Comparison of ENCODE assay signal across 20 cellular contexts in the genomic region with DNA sequence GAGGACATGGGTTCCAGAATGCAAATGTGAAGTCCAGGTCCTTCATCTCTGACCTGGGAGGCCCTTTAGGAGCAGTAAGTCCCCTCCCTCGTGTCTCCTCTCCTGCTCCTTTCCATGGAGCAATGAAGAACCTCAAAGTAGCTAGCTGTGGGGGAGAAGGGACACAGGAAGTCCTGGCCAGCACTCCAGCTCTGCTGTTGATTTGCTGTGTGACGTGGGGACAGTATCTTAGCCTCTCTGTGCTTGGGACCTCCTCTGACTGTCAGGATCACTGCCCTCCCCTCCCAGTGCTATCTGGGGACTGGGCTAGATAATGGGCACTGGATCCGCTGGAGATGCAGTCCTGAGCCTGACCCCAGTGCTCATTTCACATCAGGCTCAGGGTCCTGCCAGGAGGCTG. TPM values are rescaled to one million over a fixed set of nuclear protein-coding genes. Genes with fewer than 3 reads are reported as not detected.
DNase-seq lines count a peak whose midpoint lies in the region; ATAC-seq and TF ChIP-seq lines count a peak whose summit lies in the region.
"Had no signal": no experiment of that assay in that cellular context is flagged by ENCODE, and none has a peak within 500 bp of the region (broad histone marks: within the 10 kb centered on the region; RNA-seq: fewer than 3 reads in every experiment).

No MANE protein-coding gene starts in this region.

- H3K27me3 ChIP-seq in neutrophil (no peaks in the 10 kb centered on the region), tibial nerve (no peaks in the 10 kb centered on the region)
- H3K27me3 ChIP-seq: upper lobe of right lung had no signal

- TF ChIP-seq CTCF in HEK293 (tag by site-specific recombination; IDR thresholded peaks at IDR 0.05) (no peak), neutrophil (IDR thresholded peaks at IDR 0.05) (no peak), tibial nerve (IDR thresholded peaks at IDR 0.05) (no peak), GM10266 (IDR thresholded peaks at IDR 0.05; ENCODE audit: control insufficient read depth, insufficient read depth, low read depth, missing control alignments) (no peak)

- ATAC-seq in activated naive CD8-positive, alpha-beta T cell treated with anti-CD3 and anti-CD28 coated beads, Interleukin-2, amount 50 U/mL, for 24 hours, result no peak
- ATAC-seq: stimulated activated naive CD8-positive, alpha-beta T cell treated with anti-CD3 and anti-CD28 coated beads, Interleukin-15, amount 100 ng/mL, for 72 hours; upper lobe of right lung; WTC11 had no signal

- H3K9me3 ChIP-seq in HEK293 (ENCODE audit: control insufficient read depth, insufficient read depth, low read depth, low read length) (no peaks in the 10 kb centered on the region), neutrophil (no peaks in the 10 kb centered on the region), tibial nerve (no peaks in the 10 kb centered on the region)
- H3K9me3 ChIP-seq: upper lobe of right lung had no signal

- intact Hi-C loops in activated CD4-positive, alpha-beta T cell treated with anti-CD3 and anti-CD28 coated beads, Interleukin-2, amount 10 ng/mL, durations not matched to agents 24 days and 14 days (cut with micrococcal nuclease), result loop anchor here (5.0 kb wide), 1 partner anchor 114 kb away; a partner anchor contains a TSS

- no peaks in the 10 kb centered on the region for H3K36me3 ChIP-seq in HEK293 (ENCODE audit: control insufficient read depth in 2 of 2, insufficient read depth in 1 of 2, low read length in 2 of 2)
- no peaks in the 10 kb centered on the region for H3K36me3 ChIP-seq in neutrophil
- H3K36me3 ChIP-seq in tibial nerve, result no peaks in the 10 kb centered on the region
- H3K36me3 ChIP-seq: upper lobe of right lung had no signal

- TF ChIP-seq EP300 in tibial nerve (IDR thresholded peaks at IDR 0.05), result no peak

- CTCF ChIA-PET in HEK293 (lab: Yijun Ruan, JAX), result no interaction called here

- H3K9me3 Mint-ChIP-seq in activated CD4-positive, alpha-beta T cell treated with anti-CD3 and anti-CD28 coated beads, Interleukin-2, amount 10 ng/mL, durations not matched to agents 24 days and 14 days, result no peaks in the 10 kb centered on the region
- H3K9me3 Mint-ChIP-seq in activated naive CD8-positive, alpha-beta T cell treated with anti-CD3 and anti-CD28 coated beads, Interleukin-2, amount 50 U/mL, for 24 hours, result no peaks in the 10 kb centered on the region
- H3K9me3 Mint-ChIP-seq: stimulated activated naive CD8-positive, alpha-beta T cell treated with anti-CD3 and anti-CD28 coated beads, Interleukin-15, amount 100 ng/mL, for 72 hours; WTC11 had no signal

- no peak overlapping the region for H3K4me3 ChIP-seq in HEK293 (ENCODE audit: low read depth, low read length)
- H3K4me3 ChIP-seq in neutrophil (ENCODE audit: low read depth in 1 of 2, low read length in 1 of 2), result no peak overlapping the region
- no peak overlapping the region for H3K4me3 ChIP-seq in tibial nerve
- H3K4me3 ChIP-seq: upper lobe of right lung had no signal

- peaks cover 83% of the 10 kb centered on the region for H3K4me1 Mint-ChIP-seq in activated CD4-positive, alpha-beta T cell treated with anti-CD3 and anti-CD28 coated beads, Interleukin-2, amount 10 ng/mL, durations not matched to agents 24 days and 14 days
- peaks cover 95% of the 10 kb centered on the region for H3K4me1 Mint-ChIP-seq in activated naive CD8-positive, alpha-beta T cell treated with anti-CD3 and anti-CD28 coated beads, Interleukin-2, amount 50 U/mL, for 24 hours

- no peak for DNase-seq in activated CD4-positive, alpha-beta T cell treated with anti-CD3 and anti-CD28 coated beads, Interleukin-2, amount 10 ng/mL, durations not matched to agents 24 days and 14 days
- DNase-seq in activated CD4-positive, alpha-beta T cell treated with anti-CD3 and anti-CD28 coated beads, Interleukin-2, amount 50 U/mL, for 4 hours, result no peak
- DNase-seq in activated naive CD8-positive, alpha-beta T cell treated with anti-CD3 and anti-CD28 coated beads, Interleukin-2, amount 50 U/mL, for 24 hours, result no peak
- DNase-seq in NCI-H1436 (lab: John Stamatoyannopoulos, UW), result no peak
- no peak for DNase-seq in tibial nerve (ENCODE audit: low spot score in 2 of 2)
- DNase-seq in GM10266 (ENCODE audit: extremely low spot score), result no peak
- DNase-seq: activated effector memory CD4-positive, alpha-beta T cell treated with anti-CD3 and anti-CD28 coated beads, Interleukin-2, amount 50 U/mL, for 16 hours; anterior cingulate cortex; mammary epithelial cell; NCI-H1417; NCI-H2171; NCI-H69; SHP77 treated with DMSO at 0.1 percent for 48 hours; stimulated activated naive CD8-positive, alpha-beta T cell treated with anti-CD3 and anti-CD28 coated beads, Interleukin-15, amount 100 ng/mL, for 72 hours; upper lobe of right lung had no signal

- H3K27me3 Mint-ChIP-seq in activated CD4-positive, alpha-beta T cell treated with anti-CD3 and anti-CD28 coated beads, Interleukin-2, amount 10 ng/mL, durations not matched to agents 24 days and 14 days, result no peaks in the 10 kb centered on the region
- no peaks in the 10 kb centered on the region for H3K27me3 Mint-ChIP-seq in activated naive CD8-positive, alpha-beta T cell treated with anti-CD3 and anti-CD28 coated beads, Interleukin-2, amount 50 U/mL, for 24 hours
- H3K27me3 Mint-ChIP-seq: B cell; stimulated activated naive CD8-positive, alpha-beta T cell treated with anti-CD3 and anti-CD28 coated beads, Interleukin-15, amount 100 ng/mL, for 72 hours had no signal

- WGBS in tibial nerve, 2 donors, result 85 to 93% methylated on average over 2 to 3 of the region's 3 CpGs

- POLR2A ChIA-PET in HEK293 (lab: Yijun Ruan, JAX), result no interaction called here

- H3K27ac ChIP-seq in HEK293 (ENCODE audit: extremely low read depth, low read depth, low read length) (no peak overlapping the region), neutrophil (peak overlapping the region; percentile 79), tibial nerve (peak overlapping the region in 1 of 4 donors; percentile 66)

- H3K4me1 ChIP-seq in HEK293 (ENCODE audit: control insufficient read depth, insufficient read depth, low read length), result peaks cover 5% of the 10 kb centered on the region
- peaks cover 64 to 80% of the 10 kb centered on the region in 2 experiments for H3K4me1 ChIP-seq in neutrophil (ENCODE audit: control insufficient read depth in 1 of 2, insufficient read depth in 1 of 2, low read depth in 1 of 2, low read length in 1 of 2)
- H3K4me1 ChIP-seq in tibial nerve, result peaks cover 0 to 35% (median 21%) of the 10 kb centered on the region in 4 donors

- no peak for TF ChIP-seq POLR2A in tibial nerve (IDR thresholded peaks at IDR 0.05)

- peak overlapping the region; percentile 40 for H3K4me3 Mint-ChIP-seq in activated CD4-positive, alpha-beta T cell treated with anti-CD3 and anti-CD28 coated beads, Interleukin-2, amount 10 ng/mL, durations not matched to agents 24 days and 14 days
- no peak overlapping the region for H3K4me3 Mint-ChIP-seq in activated naive CD8-positive, alpha-beta T cell treated with anti-CD3 and anti-CD28 coated beads, Interleukin-2, amount 50 U/mL, for 24 hours
- H3K4me3 Mint-ChIP-seq: WTC11 had no signal

- peak overlapping the region; percentile 91 for H3K27ac Mint-ChIP-seq in activated CD4-positive, alpha-beta T cell treated with anti-CD3 and anti-CD28 coated beads, Interleukin-2, amount 10 ng/mL, durations not matched to agents 24 days and 14 days
- H3K27ac Mint-ChIP-seq in activated naive CD8-positive, alpha-beta T cell treated with anti-CD3 and anti-CD28 coated beads, Interleukin-2, amount 50 U/mL, for 24 hours, result peak overlapping the region; percentile 65
- H3K27ac Mint-ChIP-seq: WTC11 had no signal

- H3K36me3 Mint-ChIP-seq in activated CD4-positive, alpha-beta T cell treated with anti-CD3 and anti-CD28 coated beads, Interleukin-2, amount 10 ng/mL, durations not matched to agents 24 days and 14 days (ENCODE audit: low read depth), result peaks cover 4% of the 10 kb centered on the region
- H3K36me3 Mint-ChIP-seq in activated naive CD8-positive, alpha-beta T cell treated with anti-CD3 and anti-CD28 coated beads, Interleukin-2, amount 50 U/mL, for 24 hours (ENCODE audit: low read depth), result no peaks in the 10 kb centered on the region
- H3K36me3 Mint-ChIP-seq: WTC11 had no signal

TF ChIP-seq in HEK293, 187 proteins besides CTCF, POLR2A, EP300 and RAD21:
- TF ChIP-seq ZNF768 (tag by site-specific recombination; IDR thresholded peaks at IDR 0.05) (peak; percentile 80), ZNF433 (tag by site-specific recombination; IDR thresholded peaks at IDR 0.05; ENCODE audit: low read depth) (no peak)

RNA-seq across cellular contexts. Expression of a gene that starts 1.1 kb away (rescaled TPM):
- total RNA-seq in activated CD4-positive, alpha-beta T cell treated with anti-CD3 and anti-CD28 coated beads, Interleukin-2, amount 10 ng/mL, durations not matched to agents 24 days and 14 days, result 5.8 and 7.6 TPM in 2 replicates
- total RNA-seq in tibial nerve, result 1 to 10 TPM in 1 of 4 donors, not detected in 3; 1.1 TPM
- total RNA-seq: cerebellum had no signal

RNA-seq across cellular contexts. Expression of a gene that starts 18.9 kb away (rescaled TPM):
- total RNA-seq in activated CD4-positive, alpha-beta T cell treated with anti-CD3 and anti-CD28 coated beads, Interleukin-2, amount 10 ng/mL, durations not matched to agents 24 days and 14 days, result 47.2 and 48.5 TPM in 2 replicates
- total RNA-seq in tibial nerve, result 10 to 100 TPM in 2 of 4 donors, 1 to 10 TPM in 2; 6.5 to 27.5 (median 11.4) TPM

RNA-seq across cellular contexts. Expression of a gene that starts 55.3 kb away (rescaled TPM):
- total RNA-seq in activated CD4-positive, alpha-beta T cell treated with anti-CD3 and anti-CD28 coated beads, Interleukin-2, amount 10 ng/mL, durations not matched to agents 24 days and 14 days, result 16.9 and 19.8 TPM in 2 replicates
- total RNA-seq in tibial nerve, result 1 to 10 TPM; 3.5 to 7.8 (median 5.2) TPM

RNA-seq across cellular contexts. Expression of a gene that starts 56.5 kb away (rescaled TPM):
- 10.8 and 11.6 TPM in 2 replicates for total RNA-seq in activated CD4-positive, alpha-beta T cell treated with anti-CD3 and anti-CD28 coated beads, Interleukin-2, amount 10 ng/mL, durations not matched to agents 24 days and 14 days
- total RNA-seq in tibial nerve, result 100 to 1,000 TPM; 189 to 264 (median 206) TPM
